19 cellular contexts compared by ENCODE assay signal in the genomic region with DNA sequence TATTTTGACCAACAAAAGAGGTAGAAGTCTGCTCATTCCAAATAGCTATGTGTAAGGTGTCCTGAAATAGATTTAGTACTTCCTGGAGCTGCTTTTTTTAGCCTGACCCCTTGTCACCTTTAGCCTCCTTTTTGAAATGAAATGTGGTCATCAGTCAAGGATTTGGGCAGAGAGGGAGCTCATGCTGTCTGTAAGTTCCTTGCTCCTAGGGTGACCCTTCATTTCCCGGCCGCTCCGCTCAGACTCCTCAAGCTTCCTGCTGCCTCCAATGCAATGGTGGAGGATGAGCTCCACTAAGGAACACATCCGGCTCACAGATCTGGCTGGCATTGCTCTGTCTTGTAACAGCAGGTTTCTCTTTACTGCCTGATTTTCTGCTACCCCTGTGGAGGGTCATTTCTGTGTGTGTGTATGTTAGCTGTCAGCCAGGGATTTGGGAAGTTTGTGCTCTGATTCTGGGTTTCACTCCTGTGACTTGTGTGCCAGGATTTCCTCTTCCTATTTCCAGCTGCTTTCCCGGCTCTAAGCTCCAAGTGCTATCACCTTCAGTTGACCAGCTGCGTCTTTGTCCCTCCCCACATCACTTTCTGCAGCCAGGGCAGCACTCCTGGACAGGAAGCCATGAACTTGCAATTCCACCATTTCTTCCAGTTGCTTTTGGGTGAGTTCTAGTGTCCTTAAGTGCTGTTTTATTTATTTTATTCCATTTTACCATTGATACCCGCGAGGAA.
"Had no signal": no experiment of that assay in that cellular context is flagged by ENCODE, and none has a peak within 500 bp of the region (broad histone marks: within the 10 kb centered on the region; RNA-seq: fewer than 3 reads in every experiment).

No MANE protein-coding gene starts in this region.

- H3K4me3 Mint-ChIP-seq: activated naive CD4-positive, alpha-beta T cell treated with anti-CD3 and anti-CD28 coated beads, Interleukin-2, amount 10 ng/mL, durations not matched to agents 7 days and 5 days; activated T-cell treated with anti-CD3 and anti-CD28 coated beads, Interleukin-2, amount 50 U/mL, for 4 hours; memory B cell had no signal

- H3K27me3 ChIP-seq: ascending aorta, gastroesophageal sphincter, ovary, upper lobe of right lung had no signal

- ATAC-seq: activated T-cell treated with anti-CD3 and anti-CD28 coated beads, Interleukin-2, amount 50 U/mL, for 4 hours; gastroesophageal sphincter; sciatic nerve; upper lobe of right lung had no signal

- H3K4me1 Mint-ChIP-seq: activated naive CD4-positive, alpha-beta T cell treated with anti-CD3 and anti-CD28 coated beads, Interleukin-2, amount 10 ng/mL, durations not matched to agents 7 days and 5 days; naive B cell had no signal

- H3K4me1 ChIP-seq: gastroesophageal sphincter, upper lobe of right lung had no signal

- DNase-seq: activated CD4-positive, alpha-beta T cell treated with anti-CD3 and anti-CD28 coated beads, Interleukin-2, amount 50 U/mL, for 1 hour; activated CD4-positive, CD25-positive, alpha-beta regulatory T cell treated with anti-CD3 and anti-CD28 coated beads, Interleukin-2, amount 50 U/mL, for 72 hours; activated CD8-positive, alpha-beta memory T cell treated with anti-CD3 and anti-CD28 coated beads, Interleukin-2, amount 50 U/mL, for 4 hours; activated naive CD4-positive, alpha-beta T cell treated with anti-CD3 and anti-CD28 coated beads, Interleukin-2, amount 10 ng/mL, durations not matched to agents 7 days and 5 days; activated T-cell treated with anti-CD3 and anti-CD28 coated beads, Interleukin-2, amount 50 U/mL, for 4 hours; cerebellar nuclear complex; cortex of kidney; naive B cell; ovary; stimulated activated CD8-positive, alpha-beta memory T cell treated with anti-CD3 and anti-CD28 coated beads, Interleukin-4, amount 100 ng/mL, for 48 hours; stimulated activated naive CD4-positive, alpha-beta T cell; T-helper 2 cell; upper lobe of right lung had no signal

- H3K27ac ChIP-seq: ascending aorta, gastroesophageal sphincter, ovary, upper lobe of right lung, VCaP had no signal

- H3K4me3 ChIP-seq: ascending aorta, gastroesophageal sphincter, ovary, upper lobe of right lung had no signal

- FAIRE-seq: endometrium had no signal

- H3K36me3 ChIP-seq: ascending aorta, gastroesophageal sphincter, ovary, upper lobe of right lung had no signal

- H3K9me3 ChIP-seq: ascending aorta, gastroesophageal sphincter, ovary, upper lobe of right lung had no signal

- H3K36me3 Mint-ChIP-seq: activated naive CD4-positive, alpha-beta T cell treated with anti-CD3 and anti-CD28 coated beads, Interleukin-2, amount 10 ng/mL, durations not matched to agents 7 days and 5 days; naive B cell had no signal

- H3K9me3 Mint-ChIP-seq: activated naive CD4-positive, alpha-beta T cell treated with anti-CD3 and anti-CD28 coated beads, Interleukin-2, amount 10 ng/mL, durations not matched to agents 7 days and 5 days had no signal

- H3K27ac Mint-ChIP-seq: activated naive CD4-positive, alpha-beta T cell treated with anti-CD3 and anti-CD28 coated beads, Interleukin-2, amount 10 ng/mL, durations not matched to agents 7 days and 5 days; memory B cell; naive B cell had no signal
